Comparison of ENCODE assay signal across 1 cellular context in the genomic region with DNA sequence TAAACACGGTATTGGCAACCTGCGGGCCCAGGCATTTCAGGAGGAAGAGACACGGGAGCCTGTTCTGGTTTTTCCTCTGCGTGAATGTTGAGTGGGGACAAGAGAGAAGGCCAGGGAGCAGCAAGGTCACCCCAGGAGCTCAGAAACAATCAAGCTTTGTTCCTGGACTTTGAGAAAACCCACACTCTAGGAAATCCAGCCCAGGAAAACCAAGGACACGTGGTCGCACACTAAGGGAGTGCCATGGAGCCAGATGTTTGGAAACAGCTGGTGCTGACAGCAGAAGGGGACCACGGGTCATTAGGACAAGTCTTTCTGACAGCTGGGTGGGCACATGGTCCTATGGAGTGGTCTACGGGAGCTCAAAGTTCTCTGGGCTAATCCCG.
TF ChIP-seq lines count a peak whose summit lies in the region.

No MANE protein-coding gene starts in this region.

TF ChIP-seq in HepG2, 621 proteins besides CTCF, POLR2A, EP300 and RAD21 (continued from another document):
- no peak; the same call in 1 of the 2 replicates for TF ChIP-seq ZNF331 (CRISPR knock-in tag; IDR thresholded peaks at IDR 0.05)
- TF ChIP-seq, protein P1, sequence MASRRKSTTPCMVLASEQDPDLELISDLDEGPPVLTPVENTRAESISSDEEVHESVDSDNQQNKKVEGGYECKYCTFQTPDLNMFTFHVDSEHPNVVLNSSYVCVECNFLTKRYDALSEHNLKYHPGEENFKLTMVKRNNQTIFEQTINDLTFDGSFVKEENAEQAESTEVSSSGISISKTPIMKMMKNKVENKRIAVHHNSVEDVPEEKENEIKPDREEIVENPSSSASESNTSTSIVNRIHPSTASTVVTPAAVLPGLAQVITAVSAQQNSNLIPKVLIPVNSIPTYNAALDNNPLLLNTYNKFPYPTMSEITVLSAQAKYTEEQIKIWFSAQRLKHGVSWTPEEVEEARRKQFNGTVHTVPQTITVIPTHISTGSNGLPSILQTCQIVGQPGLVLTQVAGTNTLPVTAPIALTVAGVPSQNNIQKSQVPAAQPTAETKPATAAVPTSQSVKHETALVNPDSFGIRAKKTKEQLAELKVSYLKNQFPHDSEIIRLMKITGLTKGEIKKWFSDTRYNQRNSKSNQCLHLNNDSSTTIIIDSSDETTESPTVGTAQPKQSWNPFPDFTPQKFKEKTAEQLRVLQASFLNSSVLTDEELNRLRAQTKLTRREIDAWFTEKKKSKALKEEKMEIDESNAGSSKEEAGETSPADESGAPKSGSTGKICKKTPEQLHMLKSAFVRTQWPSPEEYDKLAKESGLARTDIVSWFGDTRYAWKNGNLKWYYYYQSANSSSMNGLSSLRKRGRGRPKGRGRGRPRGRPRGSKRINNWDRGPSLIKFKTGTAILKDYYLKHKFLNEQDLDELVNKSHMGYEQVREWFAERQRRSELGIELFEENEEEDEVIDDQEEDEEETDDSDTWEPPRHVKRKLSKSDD (CRISPR knock-in tag; IDR thresholded peaks at IDR 0.05; ENCODE audit: low read depth): no peak
- no peak for TF ChIP-seq ZNF510 (CRISPR knock-in tag; IDR thresholded peaks at IDR 0.05; ENCODE audit: low read depth)
- no peak for TF ChIP-seq ZSCAN22 (CRISPR knock-in tag; IDR thresholded peaks at IDR 0.05)
- no peak for TF ChIP-seq ZFYVE20 (CRISPR knock-in tag; IDR thresholded peaks at IDR 0.05; ENCODE audit: borderline replicate concordance, low read depth)
- no peak for TF ChIP-seq GPN1 (CRISPR knock-in tag; IDR thresholded peaks at IDR 0.05; ENCODE audit: borderline replicate concordance)
- no peak for TF ChIP-seq ZNF776 (CRISPR knock-in tag; IDR thresholded peaks at IDR 0.05)
- no peak for TF ChIP-seq ZBTB38 (CRISPR knock-in tag; IDR thresholded peaks at IDR 0.05)
- TF ChIP-seq ADNP (CRISPR knock-in tag; IDR thresholded peaks at IDR 0.05): no peak
- TF ChIP-seq, protein P2, sequence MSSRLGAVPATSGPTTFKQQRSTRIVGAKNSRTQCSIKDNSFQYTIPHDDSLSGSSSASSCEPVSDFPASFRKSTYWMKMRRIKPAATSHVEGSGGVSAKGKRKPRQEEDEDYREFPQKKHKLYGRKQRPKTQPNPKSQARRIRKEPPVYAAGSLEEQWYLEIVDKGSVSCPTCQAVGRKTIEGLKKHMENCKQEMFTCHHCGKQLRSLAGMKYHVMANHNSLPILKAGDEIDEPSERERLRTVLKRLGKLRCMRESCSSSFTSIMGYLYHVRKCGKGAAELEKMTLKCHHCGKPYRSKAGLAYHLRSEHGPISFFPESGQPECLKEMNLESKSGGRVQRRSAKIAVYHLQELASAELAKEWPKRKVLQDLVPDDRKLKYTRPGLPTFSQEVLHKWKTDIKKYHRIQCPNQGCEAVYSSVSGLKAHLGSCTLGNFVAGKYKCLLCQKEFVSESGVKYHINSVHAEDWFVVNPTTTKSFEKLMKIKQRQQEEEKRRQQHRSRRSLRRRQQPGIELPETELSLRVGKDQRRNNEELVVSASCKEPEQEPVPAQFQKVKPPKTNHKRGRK (CRISPR knock-in tag; IDR thresholded peaks at IDR 0.05): no peak
- TF ChIP-seq ZC3H4 (CRISPR knock-in tag; IDR thresholded peaks at IDR 0.05; ENCODE audit: borderline replicate concordance): no peak
- TF ChIP-seq BCL6 (CRISPR knock-in tag; IDR thresholded peaks at IDR 0.05): peak; percentile 99
